Comparison of ENCODE assay signal across 8 cellular contexts in the genomic region with DNA sequence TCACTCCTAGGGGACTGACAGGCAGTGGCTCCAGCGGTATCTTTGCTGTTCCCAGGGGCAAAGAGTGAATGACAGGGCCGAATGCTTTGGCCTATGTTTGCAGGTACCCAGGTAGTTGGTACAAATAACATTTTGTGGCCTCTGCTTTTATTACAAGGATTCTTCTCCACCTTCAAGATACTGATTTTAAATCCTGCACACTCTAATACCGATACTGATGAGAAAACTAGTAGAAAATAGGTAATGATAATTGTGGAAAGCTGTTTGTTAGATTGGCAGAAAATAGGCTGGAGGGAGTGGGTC. TPM values are rescaled to one million over a fixed set of nuclear protein-coding genes. Genes with fewer than 3 reads are reported as not detected.
DNase-seq lines count a peak whose midpoint lies in the region; ATAC-seq, FAIRE-seq and TF ChIP-seq lines count a peak whose summit lies in the region.

No MANE protein-coding gene starts in this region.

- no peaks in the 10 kb centered on the region for H3F3A ChIP-seq in GM23338 (replicated peaks; ENCODE audit: low read depth)

- peak overlapping the region; percentile 92 for H3K4me3 ChIP-seq in GM23338
- peak overlapping the region; percentile 96 for H3K4me3 ChIP-seq in adipocyte (ENCODE audit: low read length)
- peak overlapping the region; percentile 92 for H3K4me3 ChIP-seq in iPS-18a (ENCODE audit: low read length)
- peak overlapping the region; percentile 84 to 96 for H3K4me3 ChIP-seq in stomach smooth muscle (ENCODE audit: low read length in 2 of 2)

- peak overlapping the region; percentile 77 for H3K4me2 ChIP-seq in GM23338

- peak overlapping the region; percentile 56; the same call in 1 of the 2 replicates for H3K27ac Mint-ChIP-seq in GM23338
- no peak overlapping the region for H3K27ac Mint-ChIP-seq in activated T-cell treated with anti-CD3 and anti-CD28 coated beads, Interleukin-2, amount 50 U/mL, for 72 hours

- H3K9me3 ChIP-seq in adipocyte (ENCODE audit: control insufficient read depth, low read length): no peaks in the 10 kb centered on the region
- H3K9me3 ChIP-seq in iPS-18a (ENCODE audit: control insufficient read depth, low read depth, low read length): no peaks in the 10 kb centered on the region
- H3K9me3 ChIP-seq in stomach smooth muscle (ENCODE audit: control insufficient read depth in 2 of 2, low read length in 2 of 2): no peaks in the 10 kb centered on the region

- no peaks in the 10 kb centered on the region for H3K79me2 ChIP-seq in GM23338 (replicated peaks; ENCODE audit: insufficient read depth)

- no peaks in the 10 kb centered on the region for H3K27me3 ChIP-seq in GM23338 (ENCODE audit: insufficient read depth)
- no peaks in the 10 kb centered on the region for H3K27me3 ChIP-seq in adipocyte (replicated peaks; ENCODE audit: control insufficient read depth, insufficient read depth, low read length)
- H3K27me3 ChIP-seq in iPS-18a (ENCODE audit: control insufficient read depth, insufficient read depth, low read length): peaks cover 8% of the 10 kb centered on the region
- peaks cover 0 to 4% of the 10 kb centered on the region in 2 donors for H3K27me3 ChIP-seq in stomach smooth muscle (ENCODE audit: control insufficient read depth in 1 of 2, insufficient read depth in 2 of 2, low read length in 2 of 2)

- no peak for FAIRE-seq in GM12892 (lab: Jason Lieb, UNC)

- peaks cover 2% of the 10 kb centered on the region; the same call in 1 of the 3 replicates for H3K4me1 Mint-ChIP-seq in GM23338
- peaks cover 4% of the 10 kb centered on the region for H3K4me1 Mint-ChIP-seq in activated T-cell treated with anti-CD3 and anti-CD28 coated beads, Interleukin-2, amount 50 U/mL, for 72 hours (ENCODE audit: low read depth)

- TF ChIP-seq POLR2A in GM12892 (IDR thresholded peaks at IDR 0.05; ENCODE audit: low read depth, low read length): no peak

- H4K20me1 ChIP-seq in GM23338 (replicated peaks; ENCODE audit: insufficient read depth): no peaks in the 10 kb centered on the region

- no peak overlapping the region for H3K4me3 Mint-ChIP-seq in GM23338
- no peak overlapping the region for H3K4me3 Mint-ChIP-seq in activated T-cell treated with anti-CD3 and anti-CD28 coated beads, Interleukin-2, amount 50 U/mL, for 72 hours

- H2AFZ ChIP-seq in GM23338: peak overlapping the region; percentile 97

- peaks cover under 1% of the 10 kb centered on the region for H3K27me3 Mint-ChIP-seq in GM23338 (ENCODE audit: insufficient read depth, low read depth, poor library complexity)
- H3K27me3 Mint-ChIP-seq in activated T-cell treated with anti-CD3 and anti-CD28 coated beads, Interleukin-2, amount 50 U/mL, for 72 hours (ENCODE audit: low read depth): peaks cover 10% of the 10 kb centered on the region

- H3K36me3 Mint-ChIP-seq in GM23338 (ENCODE audit: low read depth): peaks cover 1% of the 10 kb centered on the region; the same call in 2 of the 3 replicates
- no peaks in the 10 kb centered on the region for H3K36me3 Mint-ChIP-seq in activated T-cell treated with anti-CD3 and anti-CD28 coated beads, Interleukin-2, amount 50 U/mL, for 72 hours (ENCODE audit: insufficient read depth in 2 of 2)

- H3K4me1 ChIP-seq in GM23338 (ENCODE audit: insufficient read depth) (peaks cover 10% of the 10 kb centered on the region), adipocyte (ENCODE audit: control insufficient read depth, insufficient read depth, low read length) (peaks cover 13% of the 10 kb centered on the region), iPS-18a (ENCODE audit: control insufficient read depth, low read depth, low read length) (peaks cover 5% of the 10 kb centered on the region), stomach smooth muscle (ENCODE audit: control insufficient read depth, insufficient read depth, low read length) (peaks cover 15% of the 10 kb centered on the region)

- H3K9ac ChIP-seq in adipocyte (ENCODE audit: low read length) (peak overlapping the region; percentile 95), iPS-18a (ENCODE audit: low read length) (peak overlapping the region; percentile 77), stomach smooth muscle (ENCODE audit: low read length in 2 of 2) (peak overlapping the region; percentile 90 to 95)

- DNase-seq in GM23338 (ENCODE audit: low spot score) (no peak), adipocyte (ENCODE audit: low read depth) (no peak), GM12892 (ENCODE audit: insufficient read length) (no peak)
- no peak for DNase-seq in stimulated activated naive CD8-positive, alpha-beta T cell treated with anti-CD3 and anti-CD28 coated beads, Interleukin-15, Interleukin-2, amounts not matched to agents 100 U/mL and 50 U/mL, for 24 hours
- no peak for DNase-seq in activated T-cell treated with anti-CD3 and anti-CD28 coated beads, Interleukin-2, amount 50 U/mL, for 72 hours

- peaks cover 7% of the 10 kb centered on the region for H3K9me3 Mint-ChIP-seq in GM23338
- H3K9me3 Mint-ChIP-seq in activated T-cell treated with anti-CD3 and anti-CD28 coated beads, Interleukin-2, amount 50 U/mL, for 72 hours: no peaks in the 10 kb centered on the region

- ATAC-seq in GM23338 (no peak), HG03565 (IDR thresholded peaks at IDR 0.05; ENCODE audit: unreplicated experiment) (no peak)
- ATAC-seq in stimulated activated naive CD8-positive, alpha-beta T cell treated with anti-CD3 and anti-CD28 coated beads, Interleukin-15, Interleukin-2, amounts not matched to agents 100 U/mL and 50 U/mL, for 24 hours: no peak
- no peak for ATAC-seq in activated T-cell treated with anti-CD3 and anti-CD28 coated beads, Interleukin-2, amount 50 U/mL, for 72 hours (replicated peaks in 1 of 2)

- H3K27ac ChIP-seq in GM23338 (ENCODE audit: low read depth) (no peak overlapping the region), iPS-18a (ENCODE audit: low read length) (no peak overlapping the region), stomach smooth muscle (ENCODE audit: low read length) (peak overlapping the region; percentile 81)

- no peak for TF ChIP-seq CTCF in GM23338 (conservative IDR thresholded peaks at IDR 0.05; ENCODE audit: low read depth in 2 of 2)

- no peaks in the 10 kb centered on the region for H3K9me2 ChIP-seq in GM23338 (ENCODE audit: insufficient read depth)

- H3K36me3 ChIP-seq in GM23338 (ENCODE audit: insufficient read depth) (no peaks in the 10 kb centered on the region), adipocyte (ENCODE audit: control insufficient read depth, insufficient read depth, low read length, severe bottlenecking) (no peaks in the 10 kb centered on the region), iPS-18a (ENCODE audit: control insufficient read depth, low read depth, low read length) (no peaks in the 10 kb centered on the region), stomach smooth muscle (ENCODE audit: control insufficient read depth in 2 of 2, insufficient read depth in 2 of 2, low read length in 2 of 2) (peaks cover 0 to 2% of the 10 kb centered on the region in 2 donors)

TF ChIP-seq in GM23338, 12 proteins besides CTCF, POLR2A, EP300 and RAD21 (continues in another document):
- TF ChIP-seq POLR2AphosphoS5 (IDR thresholded peaks at IDR 0.05; ENCODE audit: low read depth) (no peak), JUNB (IDR thresholded peaks at IDR 0.05; ENCODE audit: unreplicated experiment) (no peak), NANOG (IDR thresholded peaks at IDR 0.05; ENCODE audit: borderline replicate concordance) (no peak), CREB1 (CRISPR knock-in tag; IDR thresholded peaks at IDR 0.05; ENCODE audit: low read depth) (no peak), EZH2phosphoT487 (IDR thresholded peaks at IDR 0.05; ENCODE audit: unreplicated experiment) (no peak), ZNF331 (CRISPR knock-in tag; IDR thresholded peaks at IDR 0.05; ENCODE audit: low read depth) (no peak), REST (IDR thresholded peaks at IDR 0.05; ENCODE audit: unreplicated experiment) (no peak)

RNA-seq across cellular contexts. Expression of gene HINT3, which starts 0.8 kb away (rescaled TPM):
- 8.0 and 10.3 TPM in 2 replicates for total RNA-seq in GM23338 (2014; rRNA removed; shearing (Covaris generic))
- polyA plus RNA-seq in GM23338 (2016; fragmentation: Nextera tagmentation; extraction: Ambion mirVana): 1.8 and 1.9 TPM in 2 replicates
- polyA plus RNA-seq in GM12892 (2012; ENCODE audit: missing spikeins): 9.6 TPM
- total RNA-seq in activated T-cell treated with anti-CD3 and anti-CD28 coated beads, Interleukin-2, amount 50 U/mL, for 72 hours: 10 to 100 TPM; 15.2 to 19.3 TPM

RNA-seq across cellular contexts. Expression of gene TRMT11, which starts 29.0 kb away (rescaled TPM):
- total RNA-seq in GM23338 (2014; rRNA removed; shearing (Covaris generic)): 44.5 and 49.5 TPM in 2 replicates
- 41.9 and 50.9 TPM in 2 replicates for polyA plus RNA-seq in GM23338 (2016; fragmentation: Nextera tagmentation; extraction: Ambion mirVana)
- 26.6 TPM for polyA plus RNA-seq in GM12892 (2012; ENCODE audit: missing spikeins)
- 10 to 100 TPM; 29.1 to 29.9 TPM for total RNA-seq in activated T-cell treated with anti-CD3 and anti-CD28 coated beads, Interleukin-2, amount 50 U/mL, for 72 hours
